Comparison of ENCODE assay signal across 23 cellular contexts in the genomic region with DNA sequence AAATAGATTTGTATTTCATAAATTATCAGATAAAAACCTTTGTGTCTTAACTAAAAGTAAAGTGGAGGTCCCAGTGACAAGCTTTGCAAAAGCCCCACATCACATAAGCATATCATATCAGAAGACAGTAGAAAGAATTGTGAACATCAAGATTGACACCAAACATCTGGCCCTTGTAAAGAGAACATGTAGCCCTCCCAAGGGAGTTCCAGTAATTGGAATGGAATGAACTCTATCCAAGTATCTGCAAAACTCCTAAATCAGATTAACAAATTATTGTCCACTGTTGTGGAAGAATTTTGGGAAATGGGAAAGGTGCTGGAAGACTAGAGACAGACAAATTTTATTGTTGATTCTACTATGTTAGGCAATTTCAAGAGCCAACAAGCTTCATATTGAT.
"Had no signal": no experiment of that assay in that cellular context is flagged by ENCODE, and none has a peak within 500 bp of the region (broad histone marks: within the 10 kb centered on the region; RNA-seq: fewer than 3 reads in every experiment).

No MANE protein-coding gene starts in this region.

- H3K27ac ChIP-seq: colonic mucosa, esophagus muscularis mucosa, left ventricle myocardium inferior, sigmoid colon, spleen, upper lobe of left lung had no signal

- ATAC-seq: activated T-cell treated with anti-CD3 and anti-CD28 coated beads, Interleukin-2, amount 50 U/mL, for 4 hours; natural killer cell treated with Interleukin-12 subunit alpha and Interleukin-12 subunit beta and Interleukin-15 and Interleukin-18, amount 100 ng/mL, for 72 hours had no signal

- H3K27me3 ChIP-seq: colonic mucosa, esophagus muscularis mucosa, sigmoid colon, spleen, upper lobe of left lung had no signal

- H3K36me3 ChIP-seq: colonic mucosa, esophagus muscularis mucosa, left ventricle myocardium inferior, sigmoid colon, spleen, upper lobe of left lung had no signal

- H3K9me3 ChIP-seq: colonic mucosa, esophagus muscularis mucosa, sigmoid colon, upper lobe of left lung had no signal

- H3K4me3 ChIP-seq: colonic mucosa, esophagus muscularis mucosa, left ventricle myocardium inferior, sigmoid colon, spleen, upper lobe of left lung had no signal

- DNase-seq: activated B cell treated with CpG ODN at 0.5 μM for 24 hours; activated CD4-positive, alpha-beta T cell treated with anti-CD3 and anti-CD28 coated beads for 36 hours; activated CD4-positive, alpha-beta T cell treated with anti-CD3 and anti-CD28 coated beads, Interleukin-2, amount 50 U/mL, for 4 hours; activated CD8-positive, alpha-beta memory T cell treated with anti-CD3 and anti-CD28 coated beads for 24 hours; activated CD8-positive, alpha-beta memory T cell treated with anti-CD3 and anti-CD28 coated beads, Interleukin-2, amount 50 U/mL, for 4 hours; activated naive CD4-positive, alpha-beta T cell treated with Interleukin-2 at 50 U/mL for 16 hours; activated naive CD8-positive, alpha-beta T cell treated with anti-CD3 and anti-CD28 coated beads for 36 hours; activated T-cell treated with anti-CD3 and anti-CD28 coated beads, Interleukin-2, amount 50 U/mL, for 4 hours; amniotic stem cell; colonic mucosa; glutamatergic neuron; hippocampal formation; kidney glomerular epithelial cell; left ventricle myocardium inferior; retina; sigmoid colon; spleen; stimulated activated CD4-positive, alpha-beta T cell treated with anti-CD3 and anti-CD28 coated beads, Interleukin-4, amount 100 ng/mL, for 1 hour; stimulated activated naive CD4-positive, alpha-beta T cell; T1000; upper lobe of left lung had no signal

- H3K4me1 ChIP-seq: colonic mucosa, esophagus muscularis mucosa, left ventricle myocardium inferior, sigmoid colon, spleen, upper lobe of left lung had no signal
